In the genomic region with DNA sequence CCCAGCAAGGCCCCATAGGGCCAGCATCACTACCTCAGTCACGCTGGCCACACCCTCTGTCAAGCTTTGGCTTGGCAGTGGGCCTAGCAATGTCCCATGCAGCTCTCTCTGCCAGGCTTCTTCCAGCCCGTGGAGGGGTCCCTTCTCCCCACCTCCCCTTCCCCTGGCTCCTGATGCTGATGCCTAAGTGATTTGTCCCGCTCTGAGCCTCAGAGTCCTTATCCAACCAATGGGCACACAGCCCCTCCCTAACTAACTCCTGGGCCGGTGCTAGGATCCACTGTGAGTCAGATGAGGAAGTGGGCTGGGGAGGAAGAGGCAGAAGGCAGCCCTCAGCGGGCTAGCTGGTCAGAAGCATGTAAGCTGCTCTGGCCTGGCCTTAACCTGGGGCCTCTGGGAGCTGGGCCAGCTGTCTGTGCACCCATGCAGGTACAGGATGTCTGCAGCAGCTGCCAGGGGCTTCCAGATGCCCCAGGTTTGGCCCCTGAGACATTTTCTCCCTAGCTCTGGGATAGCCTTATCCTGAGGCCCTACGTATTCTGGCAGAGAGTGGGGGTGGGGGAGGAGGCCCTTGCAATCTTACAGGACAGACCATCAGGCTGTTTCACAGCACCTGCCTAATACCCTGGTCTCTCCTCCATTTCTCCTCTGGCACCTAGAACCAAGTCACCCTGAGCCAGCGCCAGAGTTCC, we compare ENCODE assay signal across 8 cellular contexts. TPM values are rescaled to one million over a fixed set of nuclear protein-coding genes. Genes with fewer than 3 reads are reported as not detected.
DNase-seq lines count a peak whose midpoint lies in the region; ATAC-seq and TF ChIP-seq lines count a peak whose summit lies in the region.

No MANE protein-coding gene starts in this region.

- peak overlapping the region; percentile 95 for H3K27ac Mint-ChIP-seq in chondrocyte (ENCODE audit: unreplicated experiment)

- H3K4me3 ChIP-seq in OCI-LY3 (ENCODE audit: low read length): peak overlapping the region; percentile 95

- peak overlapping the region; percentile 92; the same call in 1 of the 2 replicates for H3K9ac ChIP-seq in OCI-LY3 (ENCODE audit: low read length)

- TF ChIP-seq CTCF in OCI-LY3 (IDR thresholded peaks at IDR 0.05; ENCODE audit: low read depth, low read length) (no peak), chondrocyte (IDR thresholded peaks at IDR 0.05) (no peak)

- peak overlapping the region; percentile 86 for H3K4me2 ChIP-seq in OCI-LY3 (ENCODE audit: low read length)

- H3K9me3 ChIP-seq in OCI-LY3 (ENCODE audit: insufficient read depth, low read length): no peaks in the 10 kb centered on the region

- H3K4me1 ChIP-seq in OCI-LY3 (ENCODE audit: low read length): peaks cover 26% of the 10 kb centered on the region

- no peaks in the 10 kb centered on the region for H3K79me2 ChIP-seq in OCI-LY3 (ENCODE audit: low read length)

- peak overlapping the region; percentile 14 for H3K27ac ChIP-seq in OCI-LY3 (ENCODE audit: low read length)

- CTCF ChIA-PET in HEK293T (lab: Yijun Ruan, JAX): interaction anchor here (1.2 kb wide), 2 partner anchors 91 to 178 kb away, joined by 4 to 6 read pairs; no protein-coding TSS in a partner anchor

- no peaks in the 10 kb centered on the region for H3K27me3 Mint-ChIP-seq in activated T-cell treated with anti-CD3 and anti-CD28 coated beads, Interleukin-2, amount 50 U/mL, for 4 hours (ENCODE audit: low read depth)
- H3K27me3 Mint-ChIP-seq in chondrocyte (ENCODE audit: low read depth): no peaks in the 10 kb centered on the region

- H3K4me1 Mint-ChIP-seq in activated T-cell treated with anti-CD3 and anti-CD28 coated beads, Interleukin-2, amount 50 U/mL, for 4 hours (ENCODE audit: low read depth): peaks cover 14% of the 10 kb centered on the region
- H3K4me1 Mint-ChIP-seq in chondrocyte (ENCODE audit: low read depth): peaks cover 66% of the 10 kb centered on the region

- no peak for DNase-seq in activated T-cell treated with anti-CD3 and anti-CD28 coated beads, Interleukin-2, amount 50 U/mL, for 4 hours
- DNase-seq in activated T-cell treated with anti-CD3 and anti-CD28 coated beads for 4 hours (no peak), chondrocyte (ENCODE audit: low spot score) (no peak), left lobe of liver (ENCODE audit: low spot score) (no peak), stromal cell of bone marrow (ENCODE audit: low read depth) (peak; percentile 66), HEK293T (ENCODE audit: extremely low spot score) (no peak)

- no peaks in the 10 kb centered on the region for H3K27me3 ChIP-seq in OCI-LY3 (ENCODE audit: low read depth, low read length)

- no peaks in the 10 kb centered on the region for H3K9me3 Mint-ChIP-seq in activated T-cell treated with anti-CD3 and anti-CD28 coated beads, Interleukin-2, amount 50 U/mL, for 4 hours
- no peaks in the 10 kb centered on the region for H3K9me3 Mint-ChIP-seq in chondrocyte (ENCODE audit: low read depth)

- ATAC-seq in activated T-cell treated with anti-CD3 and anti-CD28 coated beads, Interleukin-2, amount 50 U/mL, for 4 hours: no peak
- peak; percentile 54 for ATAC-seq in HG02852 (IDR thresholded peaks at IDR 0.05; ENCODE audit: unreplicated experiment)
- peak; percentile 23 for ATAC-seq in left lobe of liver

- H3K36me3 Mint-ChIP-seq in activated T-cell treated with anti-CD3 and anti-CD28 coated beads, Interleukin-2, amount 50 U/mL, for 4 hours (ENCODE audit: insufficient read depth): peaks cover 3% of the 10 kb centered on the region
- peaks cover 3% of the 10 kb centered on the region for H3K36me3 Mint-ChIP-seq in chondrocyte (ENCODE audit: low read depth)

- POLR2A ChIA-PET in HEK293T (lab: Yijun Ruan, JAX): interaction anchor here (3.5 kb wide), 1 partner anchor 52 kb away, joined by 13 read pairs; a partner anchor contains a TSS

- peaks cover 6% of the 10 kb centered on the region for H3K36me3 ChIP-seq in OCI-LY3 (replicated peaks; ENCODE audit: low read depth, low read length)

- peak overlapping the region; percentile 84 for H3K4me3 Mint-ChIP-seq in activated T-cell treated with anti-CD3 and anti-CD28 coated beads, Interleukin-2, amount 50 U/mL, for 4 hours
- peak overlapping the region; percentile 93 for H3K4me3 Mint-ChIP-seq in chondrocyte (ENCODE audit: unreplicated experiment)

- no peaks in the 10 kb centered on the region for H4K20me1 ChIP-seq in OCI-LY3 (ENCODE audit: insufficient read depth, low read length)

- peak overlapping the region; percentile 20; the same call in 1 of the 2 replicates for H2AFZ ChIP-seq in OCI-LY3 (ENCODE audit: low read depth, low read length)

TF ChIP-seq in HEK293T, 16 proteins besides CTCF, POLR2A, EP300 and RAD21:
- no peak for TF ChIP-seq TARDBP (IDR thresholded peaks at IDR 0.05)
- TF ChIP-seq L3MBTL2 (conservative IDR thresholded peaks at IDR 0.05): no peak
- TF ChIP-seq ELF4 (IDR thresholded peaks at IDR 0.05): no peak
- no peak for TF ChIP-seq SP1 (IDR thresholded peaks at IDR 0.05)
- TF ChIP-seq, protein P1, sequence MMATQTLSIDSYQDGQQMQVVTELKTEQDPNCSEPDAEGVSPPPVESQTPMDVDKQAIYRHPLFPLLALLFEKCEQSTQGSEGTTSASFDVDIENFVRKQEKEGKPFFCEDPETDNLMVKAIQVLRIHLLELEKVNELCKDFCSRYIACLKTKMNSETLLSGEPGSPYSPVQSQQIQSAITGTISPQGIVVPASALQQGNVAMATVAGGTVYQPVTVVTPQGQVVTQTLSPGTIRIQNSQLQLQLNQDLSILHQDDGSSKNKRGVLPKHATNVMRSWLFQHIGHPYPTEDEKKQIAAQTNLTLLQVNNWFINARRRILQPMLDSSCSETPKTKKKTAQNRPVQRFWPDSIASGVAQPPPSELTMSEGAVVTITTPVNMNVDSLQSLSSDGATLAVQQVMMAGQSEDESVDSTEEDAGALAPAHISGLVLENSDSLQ (IDR thresholded peaks at IDR 0.05): no peak
- TF ChIP-seq ARNT (IDR thresholded peaks at IDR 0.05): no peak

RNA-seq across cellular contexts. Expression of a gene that starts 0.7 kb away (rescaled TPM):
- total RNA-seq in activated T-cell treated with anti-CD3 and anti-CD28 coated beads, Interleukin-2, amount 50 U/mL, for 4 hours: under 1 TPM; 0.26 to 0.79 (median 0.56) TPM
- total RNA-seq in chondrocyte (38.8 to 44.4 TPM (median 40.0 TPM) in 3 replicates), left lobe of liver (5.0 TPM)

RNA-seq across cellular contexts. Expression of a gene that starts 32.6 kb away (rescaled TPM):
- total RNA-seq in activated T-cell treated with anti-CD3 and anti-CD28 coated beads, Interleukin-2, amount 50 U/mL, for 4 hours: not detected
- total RNA-seq in chondrocyte (not detected in 3 replicates), left lobe of liver (not detected)

RNA-seq across cellular contexts. Expression of a gene that starts 49.8 kb away (rescaled TPM):
- total RNA-seq in activated T-cell treated with anti-CD3 and anti-CD28 coated beads, Interleukin-2, amount 50 U/mL, for 4 hours: not detected
- total RNA-seq in chondrocyte: not detected in 3 replicates
- total RNA-seq in left lobe of liver: 0.40 TPM

RNA-seq across cellular contexts. Expression of a gene that starts 52.3 kb away (rescaled TPM):
- 10 to 100 TPM; 44.2 to 48.1 (median 46.7) TPM for total RNA-seq in activated T-cell treated with anti-CD3 and anti-CD28 coated beads, Interleukin-2, amount 50 U/mL, for 4 hours
- total RNA-seq in chondrocyte: 49.7 to 71.5 TPM (median 50.0 TPM) in 3 replicates
- total RNA-seq in left lobe of liver: 29.2 TPM

Comparison
In these comparisons a context has a peak if more than half of its experiments do, and no peak if none do; other contexts are left out.
1. ATAC-seq: peak in HG02852 (single experiment) and left lobe of liver (single experiment); none in activated T-cell treated with anti-CD3 and anti-CD28 coated beads, Interleukin-2, amount 50 U/mL, for 4 hours (0 of 2).